In genomic region chr6:71602385-71602949, GRCh38 we compare ENCODE assay signal across 24 cellular contexts.
DNase-seq lines count a peak whose midpoint lies in the region; ATAC-seq, FAIRE-seq and TF ChIP-seq lines count a peak whose summit lies in the region.
"Had no signal": no experiment of that assay in that cellular context is flagged by ENCODE, and none has a peak within 500 bp of the region (broad histone marks: within the 10 kb centered on the region; RNA-seq: fewer than 3 reads in every experiment).

No MANE protein-coding gene starts in this region.

- TF ChIP-seq CTCF in astrocyte of the spinal cord (IDR thresholded peaks at IDR 0.05; ENCODE audit: low read depth, low read length) = no peak

- DNase-seq in Caki2 (ENCODE audit: low read depth) (peak; percentile 44), HTR-8/SVneo (ENCODE audit: insufficient read length, low spot score) (peak; percentile 7), astrocyte of the spinal cord (ENCODE audit: low read depth, low spot score) (peak; percentile 72), myocyte (ENCODE audit: low read depth) (peak; percentile 17), NCI-H2196 (lab: John Stamatoyannopoulos, UW; ENCODE audit: unreplicated experiment) (no peak), AML-193 (lab: John Stamatoyannopoulos, UW) (no peak), UCSD-AML1 (lab: John Stamatoyannopoulos, UW; ENCODE audit: unreplicated experiment) (no peak)
- DNase-seq: activated naive CD4-positive, alpha-beta T cell treated with anti-CD3 and anti-CD28 coated beads for 36 hours; central memory CD4-positive, alpha-beta T cell; DND-41; effector memory CD4-positive, alpha-beta T cell; Karpas-422; NCI-H187; NCI-H69; ovary; Peyer's patch; spleen; stimulated activated naive CD8-positive, alpha-beta T cell treated with anti-CD3 and anti-CD28 coated beads, Interleukin-15, Interleukin-2, amounts not matched to agents 100 U/mL and 50 U/mL, for 24 hours; T-cell had no signal

- H3K4me3 ChIP-seq in astrocyte of the spinal cord (ENCODE audit: low read depth, low read length) = no peak overlapping the region
- H3K4me3 ChIP-seq: GM12878, HAP-1, ovary, Peyer's patch, spleen had no signal

- ATAC-seq in GM21447 (IDR thresholded peaks at IDR 0.05; ENCODE audit: unreplicated experiment) = no peak
- ATAC-seq: GM12878; stimulated activated naive CD8-positive, alpha-beta T cell treated with anti-CD3 and anti-CD28 coated beads, Interleukin-15, Interleukin-2, amounts not matched to agents 100 U/mL and 50 U/mL, for 24 hours; T-cell; WTC11 had no signal

- FAIRE-seq in HTR-8/SVneo (lab: Jason Lieb, UNC) = no peak
- FAIRE-seq: GM12878, islet of Langerhans had no signal

- in situ Hi-C loops in Caki2 (cut with HindIII; ENCODE audit: low pct_unique_long_range_greater_than_20kb, low sequenced_read_pairs) = no loop called here
- in situ Hi-C loops in astrocyte of the spinal cord (cut with HindIII; ENCODE audit: low sequenced_read_pairs) = no loop called here

Comparison
In these comparisons a context has a peak if more than half of its experiments do, and no peak if none do; other contexts are left out.
1. DNase-seq: peak in Caki2 (single experiment), HTR-8/SVneo (single experiment), astrocyte of the spinal cord (single experiment) and myocyte (single experiment); none in NCI-H2196 (single experiment), AML-193 (0 of 2) and UCSD-AML1 (single experiment).